11 cellular contexts compared by ENCODE assay signal in the genomic region with DNA sequence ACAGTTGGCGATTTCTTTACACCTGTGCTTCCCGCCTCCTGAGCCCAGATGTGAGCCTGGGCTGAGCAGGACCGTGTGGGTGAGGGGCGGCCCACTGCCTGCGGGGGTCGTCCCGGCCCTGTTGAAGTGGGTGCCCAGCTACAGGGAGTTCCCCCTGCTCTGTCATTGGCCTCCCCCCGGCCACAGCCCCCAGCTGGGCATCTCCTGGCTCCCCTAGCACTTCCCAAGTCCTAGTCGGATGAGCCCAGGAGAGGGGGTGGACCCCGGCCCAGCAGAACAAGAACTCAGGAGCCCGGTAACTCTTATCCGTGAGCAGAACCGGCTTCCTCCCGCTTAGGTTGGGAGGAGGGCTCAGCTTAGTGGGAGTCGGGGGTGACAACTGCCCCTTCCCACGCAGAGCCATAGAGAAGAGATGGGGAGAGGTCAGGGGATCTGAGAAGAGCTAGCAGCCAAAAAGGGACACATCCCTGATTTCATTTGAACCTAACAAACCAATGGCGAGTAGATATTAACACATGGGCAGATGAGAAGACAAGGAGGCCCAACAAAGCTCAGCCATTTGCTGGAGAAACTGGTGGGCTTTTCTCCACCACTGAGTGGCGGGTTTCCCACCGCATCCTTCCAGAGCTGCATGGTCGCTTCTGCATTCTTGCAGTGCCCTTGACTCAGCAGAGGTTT. TPM values are rescaled to one million over a fixed set of nuclear protein-coding genes. Genes with fewer than 3 reads are reported as not detected.
DNase-seq lines count a peak whose midpoint lies in the region; ATAC-seq and TF ChIP-seq lines count a peak whose summit lies in the region.
"Had no signal": no experiment of that assay in that cellular context is flagged by ENCODE, and none has a peak within 500 bp of the region (broad histone marks: within the 10 kb centered on the region; RNA-seq: fewer than 3 reads in every experiment).

No MANE protein-coding gene starts in this region.

- H3K36me3 ChIP-seq in mesendoderm (ENCODE audit: control insufficient read depth, insufficient read depth, low read length), result no peaks in the 10 kb centered on the region
- no peaks in the 10 kb centered on the region for H3K36me3 ChIP-seq in transverse colon

- no peaks in the 10 kb centered on the region for H3K9me3 Mint-ChIP-seq in activated naive CD4-positive, alpha-beta T cell treated with anti-CD3 and anti-CD28 coated beads, Interleukin-2, amount 50 U/mL, for 24 hours
- H3K9me3 Mint-ChIP-seq: CD4-positive, CD25-positive, alpha-beta regulatory T cell had no signal

- H2BK120ac ChIP-seq in mesendoderm (ENCODE audit: low read depth, low read length), result no peak overlapping the region

- intact Hi-C loops in transverse colon (cut with DNase I; ENCODE audit: low total_unique reads), result loop anchor here (2.0 kb wide), 1 partner anchor 73 kb away; no protein-coding TSS in a partner anchor

- no CpG with 5 or more reads among the region's 20 CpGs for WGBS in mesendoderm (ENCODE audit: extremely low coverage, insufficient coverage, low lambda C conversion rate)
- WGBS in transverse colon (ENCODE audit: low coverage in 1 of 2), 2 donors, result 23 to 33% methylated on average over 4 to 20 of the region's 20 CpGs

- no peak for TF ChIP-seq POLR2A in transverse colon (IDR thresholded peaks at IDR 0.05)

- no peak for ATAC-seq in HG03460 (IDR thresholded peaks at IDR 0.05; ENCODE audit: unreplicated experiment)

- no peak overlapping the region for H3K18ac ChIP-seq in mesendoderm (ENCODE audit: low read length)

- H3K79me1 ChIP-seq in mesendoderm (ENCODE audit: low read length), result no peaks in the 10 kb centered on the region

- peaks cover 34% of the 10 kb centered on the region for H3K27me3 Mint-ChIP-seq in activated naive CD4-positive, alpha-beta T cell treated with anti-CD3 and anti-CD28 coated beads, Interleukin-2, amount 50 U/mL, for 24 hours

- TF ChIP-seq CTCF in coronary artery (IDR thresholded peaks at IDR 0.05), result no peak
- TF ChIP-seq CTCF in transverse colon (IDR thresholded peaks at IDR 0.05), result no peak

- H3K27ac ChIP-seq in coronary artery (no peak overlapping the region), mesendoderm (ENCODE audit: low read depth, low read length) (no peak overlapping the region), transverse colon (peak overlapping the region; percentile 67 to 82 (median 76))

- H2AK5ac ChIP-seq in mesendoderm (ENCODE audit: low read length), result no peak overlapping the region

- peaks cover 13% of the 10 kb centered on the region for H3K27me3 ChIP-seq in mesendoderm (ENCODE audit: insufficient read depth, low read length, poor library complexity)
- peaks cover 18% of the 10 kb centered on the region for H3K27me3 ChIP-seq in transverse colon

- no peak overlapping the region for H2BK15ac ChIP-seq in mesendoderm (replicated peaks; ENCODE audit: low read depth)

- no peaks in the 10 kb centered on the region for H3K9me3 ChIP-seq in transverse colon

- peak overlapping the region; percentile 38 for H3K4me2 ChIP-seq in mesendoderm (ENCODE audit: low read length)

- DNase-seq in activated naive CD4-positive, alpha-beta T cell treated with anti-CD3 and anti-CD28 coated beads, Interleukin-2, amount 50 U/mL, for 16 hours, result no peak
- DNase-seq in coronary artery (ENCODE audit: low spot score), result no peak
- DNase-seq in mesendoderm, result no peak
- no peak for DNase-seq in transverse colon
- no peak for DNase-seq in glomerular visceral epithelial cell (ENCODE audit: extremely low spot score)
- DNase-seq in SKM-1 treated with dmso at 0.1 percent for 144 hours (lab: John Stamatoyannopoulos, UW; ENCODE audit: unreplicated experiment), result no peak
- DNase-seq: activated CD4-positive, alpha-beta T cell treated with anti-CD3 and anti-CD28 coated beads for 48 hours; CD4-positive, CD25-positive, alpha-beta regulatory T cell; NCI-H510A had no signal

- H4K8ac ChIP-seq in mesendoderm (ENCODE audit: low read depth, low read length), result no peak overlapping the region

- H3K9ac ChIP-seq in mesendoderm (ENCODE audit: low read length), result no peak overlapping the region

- no peak overlapping the region for H4K5ac ChIP-seq in mesendoderm (ENCODE audit: low read length)

- H3K4me3 Mint-ChIP-seq in activated naive CD4-positive, alpha-beta T cell treated with anti-CD3 and anti-CD28 coated beads, Interleukin-2, amount 50 U/mL, for 24 hours, result peak overlapping the region; percentile 11

- peak overlapping the region; percentile 25 for H3K56ac ChIP-seq in mesendoderm (ENCODE audit: low read length)

- H2BK5ac ChIP-seq in mesendoderm (ENCODE audit: low read length), result no peak overlapping the region

- H3K79me2 ChIP-seq in mesendoderm (ENCODE audit: control insufficient read depth, insufficient read depth, low read length), result no peaks in the 10 kb centered on the region

- in situ Hi-C loops in transverse colon (cut with MboI; ENCODE audit: low pct_ligation_motif_present in 1 of 4, low pct_unique_long_range_greater_than_20kb in 1 of 4, low sequenced_read_pairs in 3 of 4), result no loop called here

- no peak overlapping the region for H3K27ac Mint-ChIP-seq in activated naive CD4-positive, alpha-beta T cell treated with anti-CD3 and anti-CD28 coated beads, Interleukin-2, amount 50 U/mL, for 24 hours
- H3K27ac Mint-ChIP-seq: CD4-positive, CD25-positive, alpha-beta regulatory T cell had no signal

- no peak overlapping the region for H3K23ac ChIP-seq in mesendoderm (ENCODE audit: low read length)

- H3K4me1 ChIP-seq in mesendoderm (ENCODE audit: control insufficient read depth, low read depth, low read length) (no peaks in the 10 kb centered on the region), transverse colon (peaks cover 0 to 28% (median 22%) of the 10 kb centered on the region in 4 donors)

- H3K36me3 Mint-ChIP-seq in activated naive CD4-positive, alpha-beta T cell treated with anti-CD3 and anti-CD28 coated beads, Interleukin-2, amount 50 U/mL, for 24 hours, result no peaks in the 10 kb centered on the region
- H3K36me3 Mint-ChIP-seq: CD4-positive, CD25-positive, alpha-beta regulatory T cell had no signal

- H3K4ac ChIP-seq in mesendoderm (ENCODE audit: low read depth, low read length), result no peak overlapping the region

- H3K4me1 Mint-ChIP-seq in activated naive CD4-positive, alpha-beta T cell treated with anti-CD3 and anti-CD28 coated beads, Interleukin-2, amount 50 U/mL, for 24 hours, result peaks cover 3% of the 10 kb centered on the region

- peak overlapping the region; percentile 78 for H3K4me3 ChIP-seq in coronary artery
- H3K4me3 ChIP-seq in mesendoderm (ENCODE audit: low read length), result no peak overlapping the region
- H3K4me3 ChIP-seq in transverse colon, result peak overlapping the region; percentile 37 to 59 (median 50)

- TF ChIP-seq EP300 in transverse colon (IDR thresholded peaks at IDR 0.05; ENCODE audit: low read depth), result no peak

RNA-seq across cellular contexts. Expression of gene PAQR5, which starts 0.9 kb away (rescaled TPM):
- polyA plus RNA-seq in mesendoderm (2013, experiment 1 of 2), result 2.0 TPM
- polyA plus RNA-seq in mesendoderm (2013, experiment 2 of 2), result 2.4 TPM
- 10 to 100 TPM; 21.1 to 80.0 (median 48.9) TPM for total RNA-seq in transverse colon
- total RNA-seq: CD4-positive, CD25-positive, alpha-beta regulatory T cell had no signal
- polyA plus RNA-seq: CD4-positive, CD25-positive, alpha-beta regulatory T cell had no signal

Comparison
In these comparisons a context has a peak if more than half of its experiments do, and no peak if none do; other contexts are left out.
1. H3K27ac ChIP-seq: peak in transverse colon (4 of 4); none in coronary artery (0 of 2) and mesendoderm (single experiment).